In genomic region chr1:53238197-53239155, GRCh38 we compare ENCODE assay signal across 8 cellular contexts. TPM values are rescaled to one million over a fixed set of nuclear protein-coding genes. Genes with fewer than 3 reads are reported as not detected.
DNase-seq lines count a peak whose midpoint lies in the region; ATAC-seq, FAIRE-seq and TF ChIP-seq lines count a peak whose summit lies in the region.

Gene MAGOH, minus strand, starts transcription at chr1:53238518. Its CDS starts 70 bp downstream, at chr1:53238448.

- H3K9ac ChIP-seq in HepG2 (ENCODE audit: insufficient read depth, low read depth, low read length): peak within 1 kb of the TSS; percentile 95

- TF ChIP-seq RAD21 in HepG2 (CRISPR knock-in tag; IDR thresholded peaks at IDR 0.05): peak; percentile 32; the same call in 1 of the 2 replicates

- no peaks in the 10 kb centered on the region for H4K20me1 ChIP-seq in HepG2 (ENCODE audit: insufficient read depth, low read length)

- WGBS in HepG2 (ENCODE audit: low lambda C conversion rate): 16% methylated on average over 34 of the region's 64 CpGs

- FAIRE-seq in HepG2 (lab: Jason Lieb, UNC): peak; percentile 88

- intact Hi-C loops in HepG2 (cut with micrococcal nuclease; ENCODE audit: unreplicated experiment): loop anchor here (1.0 kb wide), 1 partner anchor 18 kb away; the partner anchor contains the start of gene CZIB

- ATAC-seq in GM19395 (IDR thresholded peaks at IDR 0.05; ENCODE audit: unreplicated experiment) (peak; percentile 99), HG03565 (IDR thresholded peaks at IDR 0.05; ENCODE audit: unreplicated experiment) (peak; percentile 96), HepG2 (peak; percentile 97)

- H3K27ac ChIP-seq in C4-2B (peak within 1 kb of the TSS; percentile 92), HepG2 (ENCODE audit: extremely low read length, insufficient read depth, low read length) (peak within 1 kb of the TSS; percentile 68)

- in situ Hi-C loops in HepG2 (cut with HindIII; ENCODE audit: extremely low pct_ligation_motif_present, low pct_unique_long_range_greater_than_20kb): no loop called here

- H3K79me2 ChIP-seq in HepG2 (ENCODE audit: insufficient read depth, low read length): peaks cover 30% of the 10 kb centered on the region

- BruUV-seq in HepG2 (replicated peaks; lab: Mats Ljungman, UMichigan): TSS peak; percentile 98

- TF ChIP-seq POLR2A in HepG2 (IDR thresholded peaks at IDR 0.05; ENCODE audit: insufficient read depth in 1 of 2, low read depth in 2 of 2, low read length in 2 of 2): peak; percentile 78 to 80

- peak within 1 kb of the TSS; percentile 87 to 98 (median 95) for H3K4me3 ChIP-seq in HepG2 (replicated peaks in 1 of 3; ENCODE audit: insufficient read depth in 1 of 3, low read depth in 2 of 3, low read length in 3 of 3)

- CTCF ChIA-PET in HepG2 (lab: Yijun Ruan, JAX; ENCODE audit: low intra/inter-chr PET ratio, low total read pairs): no interaction called here

- DNase-seq in NCI-H774 (lab: John Stamatoyannopoulos, UW): peak; percentile 97
- peak; percentile 92 to 93 for DNase-seq in activated CD4-positive, alpha-beta T cell treated with anti-CD3 and anti-CD28 coated beads, Interleukin-2, amount 50 U/mL, for 4 hours
- DNase-seq in dermis blood vessel endothelial cell: peak; percentile 98
- DNase-seq in HepG2 (ENCODE audit: low spot score): peak; percentile 94
- peak; percentile 94 for DNase-seq in stimulated activated CD4-positive, alpha-beta T cell treated with anti-CD3 and anti-CD28 coated beads, Interleukin-4, amount 100 ng/mL, for 1 hour

- no peak within 1 kb of the TSS for H2AFZ ChIP-seq in HepG2 (ENCODE audit: low read length)

- H3K36me3 ChIP-seq in HepG2 (replicated peaks in 1 of 2; ENCODE audit: control insufficient read depth in 1 of 2, insufficient read depth in 2 of 2, low read length in 2 of 2): peaks cover 6 to 26% of the 10 kb centered on the region in 2 experiments

- peak within 1 kb of the TSS; percentile 97 for H3K4me2 ChIP-seq in HepG2 (ENCODE audit: low read depth, low read length)

- POLR2A ChIA-PET in HepG2 (lab: Yijun Ruan, JAX): interaction anchor here (0.5 to 1.0 kb wide), 8 partner anchors 10 to 1312 kb away, joined by 3 to 7 read pairs (median 3); no protein-coding TSS in a partner anchor

- peaks cover 0 to 3% of the 10 kb centered on the region in 2 experiments; a peak in 1 of 5 replicates for H3K27me3 ChIP-seq in HepG2 (ENCODE audit: control insufficient read depth in 1 of 2, insufficient read depth in 2 of 2, low read length in 2 of 2)

- TF ChIP-seq CTCF in C4-2B (conservative IDR thresholded peaks at IDR 0.05) (no peak), HepG2 (CRISPR knock-in tag; IDR thresholded peaks at IDR 0.05) (no peak; the same call in 1 of the 2 replicates)

- no peaks in the 10 kb centered on the region for H3K9me3 ChIP-seq in HepG2 (ENCODE audit: low read length)

- peak in 1 of 2 experiments; percentile 46; a peak in 1 of 4 replicates for TF ChIP-seq EP300 in HepG2 (IDR thresholded peaks at IDR 0.05; ENCODE audit: low read depth in 2 of 2, low read length in 2 of 2)
- peak; percentile 45; the same call in 1 of the 2 replicates for TF ChIP-seq EP300 in HepG2 (CRISPR knock-in tag; IDR thresholded peaks at IDR 0.05; ENCODE audit: borderline replicate concordance)

- H3K4me1 ChIP-seq in HepG2 (ENCODE audit: insufficient read depth, low read length): peaks cover 31% of the 10 kb centered on the region

TF ChIP-seq in HepG2, 621 proteins besides CTCF, POLR2A, EP300 and RAD21 (continues in another document):
- peak; percentile 77 for TF ChIP-seq HCFC1 (IDR thresholded peaks at IDR 0.05; ENCODE audit: low read depth, low read length)
- TF ChIP-seq HES4 (CRISPR knock-in tag; IDR thresholded peaks at IDR 0.05; ENCODE audit: borderline replicate concordance): peak; percentile 41; the same call in 1 of the 2 replicates
- peak; percentile 81; the same call in 1 of the 2 replicates for TF ChIP-seq ZNF790 (CRISPR knock-in tag; IDR thresholded peaks at IDR 0.05; ENCODE audit: borderline replicate concordance)
- TF ChIP-seq, protein P1, sequence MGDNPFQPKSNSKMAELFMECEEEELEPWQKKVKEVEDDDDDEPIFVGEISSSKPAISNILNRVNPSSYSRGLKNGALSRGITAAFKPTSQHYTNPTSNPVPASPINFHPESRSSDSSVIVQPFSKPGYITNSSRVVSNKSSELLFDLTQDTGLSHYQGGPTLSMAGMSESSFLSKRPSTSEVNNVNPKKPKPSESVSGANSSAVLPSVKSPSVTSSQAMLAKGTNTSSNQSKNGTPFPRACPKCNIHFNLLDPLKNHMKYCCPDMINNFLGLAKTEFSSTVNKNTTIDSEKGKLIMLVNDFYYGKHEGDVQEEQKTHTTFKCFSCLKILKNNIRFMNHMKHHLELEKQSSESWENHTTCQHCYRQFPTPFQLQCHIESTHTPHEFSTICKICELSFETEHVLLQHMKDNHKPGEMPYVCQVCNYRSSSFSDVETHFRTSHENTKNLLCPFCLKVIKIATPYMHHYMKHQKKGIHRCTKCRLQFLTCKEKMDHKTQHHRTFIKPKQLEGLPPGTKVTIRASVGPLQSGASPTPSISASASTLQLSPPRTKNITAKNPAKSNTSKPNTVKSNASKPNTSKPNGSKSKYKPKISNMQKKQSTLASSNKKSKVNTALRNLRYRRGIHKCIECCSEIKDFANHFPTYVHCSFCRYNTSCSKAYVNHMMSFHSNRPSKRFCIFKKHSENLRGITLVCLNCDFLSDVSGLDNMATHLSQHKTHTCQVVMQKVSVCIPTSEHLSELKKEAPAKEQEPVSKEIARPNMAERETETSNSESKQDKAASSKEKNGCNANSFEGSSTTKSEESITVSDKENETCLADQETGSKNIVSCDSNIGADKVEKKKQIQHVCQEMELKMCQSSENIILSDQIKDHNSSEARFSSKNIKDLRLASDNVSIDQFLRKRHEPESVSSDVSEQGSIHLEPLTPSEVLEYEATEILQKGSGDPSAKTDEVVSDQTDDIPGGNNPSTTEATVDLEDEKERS (CRISPR knock-in tag; IDR thresholded peaks at IDR 0.05): peak; percentile 87; the same call in 1 of the 2 replicates
- TF ChIP-seq SP140L (CRISPR knock-in tag; IDR thresholded peaks at IDR 0.05; ENCODE audit: borderline replicate concordance): no peak
- TF ChIP-seq, protein P2, sequence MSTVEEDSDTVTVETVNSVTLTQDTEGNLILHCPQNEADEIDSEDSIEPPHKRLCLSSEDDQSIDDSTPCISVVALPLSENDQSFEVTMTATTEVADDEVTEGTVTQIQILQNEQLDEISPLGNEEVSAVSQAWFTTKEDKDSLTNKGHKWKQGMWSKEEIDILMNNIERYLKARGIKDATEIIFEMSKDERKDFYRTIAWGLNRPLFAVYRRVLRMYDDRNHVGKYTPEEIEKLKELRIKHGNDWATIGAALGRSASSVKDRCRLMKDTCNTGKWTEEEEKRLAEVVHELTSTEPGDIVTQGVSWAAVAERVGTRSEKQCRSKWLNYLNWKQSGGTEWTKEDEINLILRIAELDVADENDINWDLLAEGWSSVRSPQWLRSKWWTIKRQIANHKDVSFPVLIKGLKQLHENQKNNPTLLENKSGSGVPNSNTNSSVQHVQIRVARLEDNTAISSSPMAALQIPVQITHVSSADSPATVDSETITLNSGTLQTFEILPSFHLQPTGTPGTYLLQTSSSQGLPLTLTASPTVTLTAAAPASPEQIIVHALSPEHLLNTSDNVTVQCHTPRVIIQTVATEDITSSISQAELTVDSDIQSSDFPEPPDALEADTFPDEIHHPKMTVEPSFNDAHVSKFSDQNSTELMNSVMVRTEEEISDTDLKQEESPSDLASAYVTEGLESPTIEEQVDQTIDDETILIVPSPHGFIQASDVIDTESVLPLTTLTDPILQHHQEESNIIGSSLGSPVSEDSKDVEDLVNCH (CRISPR knock-in tag; IDR thresholded peaks at IDR 0.05): no peak
- TF ChIP-seq ZNF510 (CRISPR knock-in tag; IDR thresholded peaks at IDR 0.05; ENCODE audit: low read depth): peak; percentile 54; the same call in 1 of the 2 replicates
- no peak for TF ChIP-seq CHD4 (IDR thresholded peaks at IDR 0.05; ENCODE audit: borderline replicate concordance, low read length)
- TF ChIP-seq TBL1XR1 (IDR thresholded peaks at IDR 0.05; ENCODE audit: borderline replicate concordance, low read length, partially characterized antibody): peak; percentile 21
- TF ChIP-seq, protein P3, sequence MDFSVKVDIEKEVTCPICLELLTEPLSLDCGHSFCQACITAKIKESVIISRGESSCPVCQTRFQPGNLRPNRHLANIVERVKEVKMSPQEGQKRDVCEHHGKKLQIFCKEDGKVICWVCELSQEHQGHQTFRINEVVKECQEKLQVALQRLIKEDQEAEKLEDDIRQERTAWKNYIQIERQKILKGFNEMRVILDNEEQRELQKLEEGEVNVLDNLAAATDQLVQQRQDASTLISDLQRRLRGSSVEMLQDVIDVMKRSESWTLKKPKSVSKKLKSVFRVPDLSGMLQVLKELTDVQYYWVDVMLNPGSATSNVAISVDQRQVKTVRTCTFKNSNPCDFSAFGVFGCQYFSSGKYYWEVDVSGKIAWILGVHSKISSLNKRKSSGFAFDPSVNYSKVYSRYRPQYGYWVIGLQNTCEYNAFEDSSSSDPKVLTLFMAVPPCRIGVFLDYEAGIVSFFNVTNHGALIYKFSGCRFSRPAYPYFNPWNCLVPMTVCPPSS (IDR thresholded peaks at IDR 0.05): no peak

RNA-seq across cellular contexts. Expression of gene MAGOH, which starts in this region (rescaled TPM):
- total RNA-seq in dermis blood vessel endothelial cell (34.9 and 50.3 TPM in 2 replicates), HepG2 (2016; rRNA removed; fragmentation: Illumina TruSeq; extraction: Trizol) (87.0 and 145 TPM in 2 replicates)
- 21.7 and 23.8 TPM in 2 replicates for total RNA-seq in HepG2 (2016; cell fraction: cytosol; rRNA removed; fragmentation: Illumina TruSeq; extraction: Trizol; ENCODE audit: low read depth)
- 94.7 and 147 TPM in 2 replicates for total RNA-seq in HepG2 (2016; cell fraction: insoluble cytoplasmic fraction; rRNA removed; fragmentation: Illumina TruSeq; extraction: Trizol)
- 19.6 and 26.4 TPM in 2 replicates for total RNA-seq in HepG2 (2016; cell fraction: membrane; rRNA removed; fragmentation: Illumina TruSeq; extraction: Trizol)
- 32.7 and 35.6 TPM in 2 replicates for total RNA-seq in HepG2 (2016; cell fraction: nucleus; rRNA removed; fragmentation: Illumina TruSeq; extraction: Trizol)
- polyA plus RNA-seq in HepG2 (2011; rRNA removed): 22.9 and 24.1 TPM in 2 replicates
- polyA plus RNA-seq in HepG2 (2011; cell fraction: cytosol; rRNA removed): 9.5 and 15.8 TPM in 2 replicates
- polyA plus RNA-seq in HepG2 (2011; cell fraction: nucleus; rRNA removed): 3.3 and 4.0 TPM in 2 replicates
- polyA plus RNA-seq in HepG2 (2012): 66.7 and 95.1 TPM in 2 replicates
- 15.7 and 17.3 TPM in 2 replicates for polyA plus RNA-seq in HepG2 (2016; cell fraction: cytosol; fragmentation: Illumina TruSeq; extraction: Trizol; ENCODE audit: low read depth)
- polyA plus RNA-seq in HepG2 (2016; cell fraction: insoluble cytoplasmic fraction; fragmentation: Illumina TruSeq; extraction: Trizol; ENCODE audit: low read depth): 201 and 238 TPM in 2 replicates
- polyA plus RNA-seq in HepG2 (2016; cell fraction: membrane; fragmentation: Illumina TruSeq; extraction: Trizol; ENCODE audit: low read depth): 18.7 and 19.6 TPM in 2 replicates
- polyA plus RNA-seq in HepG2 (2016; cell fraction: nucleus; fragmentation: Illumina TruSeq; extraction: Trizol; ENCODE audit: insufficient read depth, low read depth): 61.2 and 72.1 TPM in 2 replicates
- 17.7 and 28.8 TPM in 2 replicates for polyA minus RNA-seq in HepG2 (2011; rRNA and poly(A)+ RNA removed; ENCODE audit: low replicate concordance)
- polyA minus RNA-seq in HepG2 (2011; cell fraction: cytosol; rRNA and poly(A)+ RNA removed): 17.8 and 19.0 TPM in 2 replicates
- 16.9 and 22.7 TPM in 2 replicates for polyA minus RNA-seq in HepG2 (2011; cell fraction: nucleus; rRNA and poly(A)+ RNA removed)

Comparison
In these comparisons a context has a peak if more than half of its experiments do, and no peak if none do; other contexts are left out.
1. Peak in every context shown above with its lines: DNase-seq, ATAC-seq, H3K4me3 ChIP-seq and H3K27ac ChIP-seq.